24 cellular contexts compared by ENCODE assay signal in genomic region chr18:57146956-57147636, GRCh38. TPM values are rescaled to one million over a fixed set of nuclear protein-coding genes. Genes with fewer than 3 reads are reported as not detected.
"Had no signal": no experiment of that assay in that cellular context is flagged by ENCODE, and none has a peak within 500 bp of the region (broad histone marks: within the 10 kb centered on the region; RNA-seq: fewer than 3 reads in every experiment).

TSS of gene BOD1L2 (plus strand) at chr18:57147087. CDS start at chr18:57147313, 226 bp downstream.

- DNase-seq: effector memory CD8-positive, alpha-beta T cell; gastrocnemius medialis; heart right ventricle; hypothalamus; immature natural killer cell; mesendoderm; naive B cell; small intestine; stimulated activated CD4-positive, alpha-beta T cell treated with anti-CD3 and anti-CD28 coated beads, Interleukin-12 subunit alpha, Interleukin-12 subunit beta, amount 100 ng/mL, for 4 hours; stimulated activated naive CD4-positive, alpha-beta T cell; tibial artery; upper lobe of right lung had no signal

- H3K4me3 ChIP-seq: esophagus muscularis mucosa, gastrocnemius medialis, heart right ventricle, right atrium auricular region, suprapubic skin, tibial artery, upper lobe of right lung, vagina had no signal

- H3K36me3 ChIP-seq: esophagus muscularis mucosa, gastrocnemius medialis, heart right ventricle, neutrophil, right atrium auricular region, suprapubic skin, tibial artery, upper lobe of right lung, vagina had no signal

- H3K4me1 ChIP-seq: gastrocnemius medialis, right atrium auricular region, tibial artery, upper lobe of right lung, vagina had no signal

- ATAC-seq: effector memory CD8-positive, alpha-beta T cell; gastrocnemius medialis; heart right ventricle; upper lobe of right lung had no signal

- H3K9me3 ChIP-seq: esophagus muscularis mucosa, gastrocnemius medialis, heart right ventricle, neutrophil, right atrium auricular region, suprapubic skin, tibial artery, upper lobe of right lung, vagina had no signal

- H3K27ac ChIP-seq: epithelial cell of prostate, esophagus muscularis mucosa, gastrocnemius medialis, heart right ventricle, neutrophil, right atrium auricular region, suprapubic skin, tibial artery, upper lobe of right lung, vagina had no signal

- H3K4me3 Mint-ChIP-seq: effector memory CD8-positive, alpha-beta T cell; immature natural killer cell; naive B cell; nephron had no signal

- FAIRE-seq: keratinocyte, small intestine had no signal

- H3K4me1 Mint-ChIP-seq: immature natural killer cell had no signal

- H3K27ac Mint-ChIP-seq: effector memory CD8-positive, alpha-beta T cell; immature natural killer cell; naive B cell; nephron had no signal

RNA-seq across cellular contexts. Expression of gene BOD1L2, which starts in this region (rescaled TPM):
- total RNA-seq: esophagus muscularis mucosa, fibroblast of villous mesenchyme, gastrocnemius medialis, heart right ventricle, liver, lung microvascular endothelial cell, osteocyte, right atrium auricular region, suprapubic skin, upper lobe of right lung, vagina had no signal
- polyA plus RNA-seq: heart right ventricle, immature natural killer cell, keratinocyte, liver, small intestine had no signal
